11 cellular contexts compared by ENCODE assay signal in the genomic region with DNA sequence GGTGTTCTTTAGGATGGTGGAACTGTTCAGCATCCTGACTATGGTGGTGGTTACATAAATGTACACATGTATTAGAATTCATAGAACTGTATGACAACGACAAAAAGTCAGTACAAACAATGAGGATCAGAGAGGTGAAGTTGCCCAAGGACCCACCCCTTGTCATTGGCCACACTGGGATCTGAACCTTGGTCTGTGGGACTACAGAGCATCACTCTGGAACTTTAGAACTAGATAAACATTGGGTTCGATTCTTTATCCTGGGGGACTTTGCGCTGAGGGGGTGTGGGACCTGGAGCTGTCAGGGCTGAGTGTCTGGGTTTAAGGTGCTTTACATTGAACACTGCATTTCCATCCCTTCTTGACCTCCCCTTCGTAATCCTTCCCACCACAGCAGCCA. TPM values are rescaled to one million over a fixed set of nuclear protein-coding genes. Genes with fewer than 3 reads are reported as not detected.
"Had no signal": no experiment of that assay in that cellular context is flagged by ENCODE, and none has a peak within 500 bp of the region (broad histone marks: within the 10 kb centered on the region; RNA-seq: fewer than 3 reads in every experiment).

No MANE protein-coding gene starts in this region.

- FAIRE-seq: HTR-8/SVneo, K562 had no signal

- H3K9ac ChIP-seq: GM23248 had no signal

- H3K9me3 ChIP-seq: HAP-1 had no signal

- DNase-seq: GM23248, GOT3, H7, HFFc6, KG1 had no signal

- H3K4me3 ChIP-seq: GM23248, HAP-1, K562 had no signal

- H3K36me3 ChIP-seq: HAP-1 had no signal

- H2AFZ ChIP-seq: GM23248 had no signal

- ATAC-seq: HCT116, K562 had no signal

- H3K4me3 Mint-ChIP-seq: HFFc6 had no signal

- H3K27ac ChIP-seq: GM23248 had no signal

- H3K4me1 ChIP-seq: HAP-1 had no signal

- H3K27ac Mint-ChIP-seq: HFFc6 had no signal

RNA-seq across cellular contexts. Expression of gene ACCSL, which starts 34.9 kb away (rescaled TPM):
- total RNA-seq: GM23248, H4, H7, HFFc6, HT-29, K562 had no signal
- polyA plus RNA-seq: GM23248, K562 had no signal
